ENCODE assay signal across 9 cellular contexts in the genomic region with DNA sequence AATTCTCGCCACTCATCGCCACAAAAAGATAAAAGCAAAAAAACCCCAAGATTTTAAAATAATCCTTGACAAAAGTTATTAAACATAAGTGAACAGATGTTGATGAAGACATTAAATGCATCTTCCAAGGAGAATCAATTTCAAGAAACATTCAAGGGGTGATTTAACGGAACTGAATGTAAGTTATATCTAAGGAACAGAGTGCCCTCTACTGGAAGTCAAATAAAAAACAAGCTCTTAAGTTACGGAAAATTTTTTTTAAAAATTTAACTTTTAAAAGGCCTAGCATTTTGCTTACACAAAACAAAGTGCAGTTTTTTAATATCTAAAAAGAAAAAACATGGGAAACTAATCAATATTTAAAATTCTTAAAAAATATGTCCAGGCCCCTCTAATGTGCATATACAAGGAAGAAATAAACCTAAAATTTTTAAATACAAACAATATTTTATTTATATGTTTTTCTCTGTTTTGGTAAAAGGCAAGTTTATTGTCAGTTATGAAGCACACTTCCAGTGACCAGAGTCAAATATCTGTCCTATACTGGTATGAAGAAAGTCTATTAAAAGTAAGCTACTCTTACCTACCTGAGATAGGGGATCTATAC. TPM values are rescaled to one million over a fixed set of nuclear protein-coding genes. Genes with fewer than 3 reads are reported as not detected.
DNase-seq lines count a peak whose midpoint lies in the region; ATAC-seq and TF ChIP-seq lines count a peak whose summit lies in the region.
"Had no signal": no experiment of that assay in that cellular context is flagged by ENCODE, and none has a peak within 500 bp of the region (broad histone marks: within the 10 kb centered on the region; RNA-seq: fewer than 3 reads in every experiment).

No MANE protein-coding gene starts in this region.

- H3K4me1 ChIP-seq in colonic mucosa = no peaks in the 10 kb centered on the region
- H3K4me1 ChIP-seq in effector memory CD4-positive, alpha-beta T cell (ENCODE audit: control insufficient read depth, insufficient read depth, low read length, poor library complexity, severe bottlenecking) = no peaks in the 10 kb centered on the region

- no peaks in the 10 kb centered on the region for H3K27me3 Mint-ChIP-seq in neural crest cell (ENCODE audit: low read depth)
- no peaks in the 10 kb centered on the region for H3K27me3 Mint-ChIP-seq in activated naive CD4-positive, alpha-beta T cell treated with anti-CD3 and anti-CD28 coated beads for 36 hours (ENCODE audit: low read depth)
- H3K27me3 Mint-ChIP-seq in activated naive CD8-positive, alpha-beta T cell treated with anti-CD3 and anti-CD28 coated beads, Interleukin-2, amount 50 U/mL, for 24 hours = no peaks in the 10 kb centered on the region

- CTCF ChIA-PET in activated naive CD4-positive, alpha-beta T cell treated with anti-CD3 and anti-CD28 coated beads for 36 hours (lab: Charles Lee) = interaction anchor here (0.6 to 2.3 kb wide), 18 partner anchors 8 to 604 kb away, joined by 3 to 11 read pairs (median 4); no protein-coding TSS in a partner anchor

- intact Hi-C loops in colonic mucosa (cut with DNase I) = no loop called here
- intact Hi-C loops in activated naive CD4-positive, alpha-beta T cell treated with anti-CD3 and anti-CD28 coated beads for 36 hours (cut with micrococcal nuclease) = loop anchor here (1.0 to 5.0 kb wide), 5 partner anchors 107 to 1162 kb away; a partner anchor contains a TSS

- no peak overlapping the region for H3K4me3 ChIP-seq in colonic mucosa
- H3K4me3 ChIP-seq in effector memory CD4-positive, alpha-beta T cell (ENCODE audit: insufficient read depth, low read depth, low read length, poor library complexity, severe bottlenecking) = no peak overlapping the region
- H3K4me3 ChIP-seq: BLaER1 treated with 17β-estradiol and CSF1 and Interleukin-3, amounts not matched to agents 10 nM and 100 nM had no signal

- H3K36me3 ChIP-seq in colonic mucosa = peaks cover 3% of the 10 kb centered on the region
- peaks cover 18% of the 10 kb centered on the region for H3K36me3 ChIP-seq in effector memory CD4-positive, alpha-beta T cell (ENCODE audit: control insufficient read depth, insufficient read depth, low read length)

- no peak for ATAC-seq in activated naive CD8-positive, alpha-beta T cell treated with anti-CD3 and anti-CD28 coated beads, Interleukin-2, amount 50 U/mL, for 24 hours

- no peak overlapping the region for H3K4me3 Mint-ChIP-seq in neural crest cell
- H3K4me3 Mint-ChIP-seq in activated naive CD4-positive, alpha-beta T cell treated with anti-CD3 and anti-CD28 coated beads for 36 hours = no peak overlapping the region
- no peak overlapping the region for H3K4me3 Mint-ChIP-seq in activated naive CD8-positive, alpha-beta T cell treated with anti-CD3 and anti-CD28 coated beads, Interleukin-2, amount 50 U/mL, for 24 hours

- peak; percentile 38 for TF ChIP-seq CTCF in colonic mucosa (IDR thresholded peaks at IDR 0.05)
- peak; percentile 72 for TF ChIP-seq CTCF in neural crest cell (conservative IDR thresholded peaks at IDR 0.05)

- H3K27ac ChIP-seq in colonic mucosa = no peak overlapping the region
- no peak overlapping the region for H3K27ac ChIP-seq in effector memory CD4-positive, alpha-beta T cell (ENCODE audit: insufficient read depth, low read length, poor library complexity, severe bottlenecking)
- H3K27ac ChIP-seq: BLaER1 treated with 17β-estradiol and CSF1 and Interleukin-3, amounts not matched to agents 10 nM and 100 nM had no signal

- H3K9ac ChIP-seq in colonic mucosa (ENCODE audit: low read depth in 2 of 2, low read length in 2 of 2) = no peak overlapping the region
- H3K9ac ChIP-seq: BLaER1 treated with 17β-estradiol and CSF1 and Interleukin-3, amounts not matched to agents 10 nM and 100 nM had no signal

- no peaks in the 10 kb centered on the region for H3K9me3 Mint-ChIP-seq in neural crest cell
- no peaks in the 10 kb centered on the region for H3K9me3 Mint-ChIP-seq in activated naive CD4-positive, alpha-beta T cell treated with anti-CD3 and anti-CD28 coated beads for 36 hours
- no peaks in the 10 kb centered on the region for H3K9me3 Mint-ChIP-seq in activated naive CD8-positive, alpha-beta T cell treated with anti-CD3 and anti-CD28 coated beads, Interleukin-2, amount 50 U/mL, for 24 hours

- no peaks in the 10 kb centered on the region for H3K9me3 ChIP-seq in colonic mucosa
- H3K9me3 ChIP-seq in effector memory CD4-positive, alpha-beta T cell (ENCODE audit: control insufficient read depth, low read length) = no peaks in the 10 kb centered on the region
- H3K9me3 ChIP-seq: BLaER1 treated with 17β-estradiol and CSF1 and Interleukin-3, amounts not matched to agents 10 nM and 100 nM had no signal

- peaks cover 4% of the 10 kb centered on the region for H3K4me1 Mint-ChIP-seq in neural crest cell
- peaks cover 9% of the 10 kb centered on the region for H3K4me1 Mint-ChIP-seq in activated naive CD4-positive, alpha-beta T cell treated with anti-CD3 and anti-CD28 coated beads for 36 hours (ENCODE audit: low read depth)
- peaks cover 2% of the 10 kb centered on the region for H3K4me1 Mint-ChIP-seq in activated naive CD8-positive, alpha-beta T cell treated with anti-CD3 and anti-CD28 coated beads, Interleukin-2, amount 50 U/mL, for 24 hours

- H3K27me3 ChIP-seq in colonic mucosa = no peaks in the 10 kb centered on the region
- H3K27me3 ChIP-seq in effector memory CD4-positive, alpha-beta T cell (replicated peaks; ENCODE audit: control insufficient read depth, insufficient read depth, low read length, poor library complexity, severe bottlenecking) = no peaks in the 10 kb centered on the region
- H3K27me3 ChIP-seq: BLaER1 treated with 17β-estradiol and CSF1 and Interleukin-3, amounts not matched to agents 10 nM and 100 nM had no signal

- peak; percentile 38 for DNase-seq in NCI-H1092 treated with DMSO at 0.1 percent for 48 hours (lab: John Stamatoyannopoulos, UW)
- no peak for DNase-seq in NCI-H1092 (lab: John Stamatoyannopoulos, UW)
- DNase-seq in NCI-H2227 treated with DMSO at 0.1 percent for 48 hours (lab: John Stamatoyannopoulos, UW) = peak; percentile 10
- no peak for DNase-seq in colonic mucosa
- no peak for DNase-seq in neural crest cell (ENCODE audit: low read depth, low spot score)
- no peak for DNase-seq in activated naive CD4-positive, alpha-beta T cell treated with anti-CD3 and anti-CD28 coated beads for 36 hours
- no peak for DNase-seq in effector memory CD4-positive, alpha-beta T cell
- DNase-seq in activated naive CD8-positive, alpha-beta T cell treated with anti-CD3 and anti-CD28 coated beads, Interleukin-2, amount 50 U/mL, for 24 hours = no peak

- H3K27ac Mint-ChIP-seq in neural crest cell (ENCODE audit: unreplicated experiment) = no peak overlapping the region
- no peak overlapping the region for H3K27ac Mint-ChIP-seq in activated naive CD4-positive, alpha-beta T cell treated with anti-CD3 and anti-CD28 coated beads for 36 hours
- H3K27ac Mint-ChIP-seq in activated naive CD8-positive, alpha-beta T cell treated with anti-CD3 and anti-CD28 coated beads, Interleukin-2, amount 50 U/mL, for 24 hours = no peak overlapping the region

- peaks cover 12% of the 10 kb centered on the region for H3K36me3 Mint-ChIP-seq in neural crest cell (ENCODE audit: low read depth)
- peaks cover 22% of the 10 kb centered on the region for H3K36me3 Mint-ChIP-seq in activated naive CD4-positive, alpha-beta T cell treated with anti-CD3 and anti-CD28 coated beads for 36 hours (ENCODE audit: low read depth)
- peaks cover 41% of the 10 kb centered on the region for H3K36me3 Mint-ChIP-seq in activated naive CD8-positive, alpha-beta T cell treated with anti-CD3 and anti-CD28 coated beads, Interleukin-2, amount 50 U/mL, for 24 hours (ENCODE audit: low read depth)

RNA-seq across cellular contexts. Expression of a gene that starts 28.0 kb away (rescaled TPM):
- total RNA-seq in colonic mucosa (10 to 100 TPM in 1 of 2 donors, 1 to 10 TPM in 1; 8.3 to 11.5 TPM), neural crest cell (42.2 and 44.2 TPM in 2 replicates)
- total RNA-seq in activated naive CD4-positive, alpha-beta T cell treated with anti-CD3 and anti-CD28 coated beads for 36 hours = 10 to 100 TPM; 17.3 to 17.9 TPM

Comparison
In these comparisons a context has a peak if more than half of its experiments do, and no peak if none do; other contexts are left out.
1. DNase-seq: peak in NCI-H1092 treated with DMSO at 0.1 percent for 48 hours (single experiment) and NCI-H2227 treated with DMSO at 0.1 percent for 48 hours (single experiment); none in NCI-H1092 (single experiment), colonic mucosa (single experiment), neural crest cell (single experiment), activated naive CD4-positive, alpha-beta T cell treated with anti-CD3 and anti-CD28 coated beads for 36 hours (single experiment), effector memory CD4-positive, alpha-beta T cell (0 of 3) and activated naive CD8-positive, alpha-beta T cell treated with anti-CD3 and anti-CD28 coated beads, Interleukin-2, amount 50 U/mL, for 24 hours (single experiment).